10 cellular contexts compared by ENCODE assay signal in genomic region chr1:27883536-27884181, GRCh38. TPM values are rescaled to one million over a fixed set of nuclear protein-coding genes. Genes with fewer than 3 reads are reported as not detected.
DNase-seq lines count a peak whose midpoint lies in the region; ATAC-seq and TF ChIP-seq lines count a peak whose summit lies in the region.
"Had no signal": no experiment of that assay in that cellular context is flagged by ENCODE, and none has a peak within 500 bp of the region (broad histone marks: within the 10 kb centered on the region; RNA-seq: fewer than 3 reads in every experiment).

No MANE protein-coding gene starts in this region.

- no peak overlapping the region for H3K4me3 ChIP-seq in thyroid gland (replicated peaks in 1 of 3)

- ATAC-seq in activated T-cell treated with anti-CD3 and anti-CD28 coated beads, Interleukin-2, amount 50 U/mL, for 4 hours, result no peak
- ATAC-seq in HG03378 (IDR thresholded peaks at IDR 0.05; ENCODE audit: unreplicated experiment), result peak; percentile 23

- H3K27ac ChIP-seq in thyroid gland, result peak overlapping the region; percentile 8 to 49 (median 34)

- H3K9me3 Mint-ChIP-seq in activated T-cell treated with anti-CD3 and anti-CD28 coated beads, Interleukin-2, amount 50 U/mL, for 24 hours, result no peaks in the 10 kb centered on the region
- H3K9me3 Mint-ChIP-seq in activated T-cell treated with anti-CD3 and anti-CD28 coated beads, Interleukin-2, amount 50 U/mL, for 4 hours, result no peaks in the 10 kb centered on the region
- H3K9me3 Mint-ChIP-seq in dendritic cell treated with granulocyte-macrophage colony-stimulating factor and Interleukin-4, amounts not matched to agents 40 ng/mL and 50 ng/mL, for 4 days, result no peaks in the 10 kb centered on the region

- H3K4me1 ChIP-seq in thyroid gland, result peaks cover 0 to 14% of the 10 kb centered on the region in 2 donors

- no peaks in the 10 kb centered on the region for H3K36me3 ChIP-seq in thyroid gland

- H3K4me3 Mint-ChIP-seq in activated T-cell treated with anti-CD3 and anti-CD28 coated beads, Interleukin-2, amount 50 U/mL, for 24 hours, result no peak overlapping the region
- no peak overlapping the region for H3K4me3 Mint-ChIP-seq in activated T-cell treated with anti-CD3 and anti-CD28 coated beads, Interleukin-2, amount 50 U/mL, for 4 hours
- peak overlapping the region; percentile 43 for H3K4me3 Mint-ChIP-seq in dendritic cell treated with granulocyte-macrophage colony-stimulating factor and Interleukin-4, amounts not matched to agents 40 ng/mL and 50 ng/mL, for 4 days

- H3K9me3 ChIP-seq in thyroid gland, result no peaks in the 10 kb centered on the region

- no peak for DNase-seq in activated T-cell treated with anti-CD3 and anti-CD28 coated beads, Interleukin-2, amount 50 U/mL, for 24 hours
- DNase-seq in activated T-cell treated with anti-CD3 and anti-CD28 coated beads, Interleukin-2, amount 50 U/mL, for 4 hours, result no peak
- DNase-seq in thyroid gland (no peak), NCI-H2107 treated with DMSO at 0.1 percent for 48 hours (lab: John Stamatoyannopoulos, UW; ENCODE audit: unreplicated experiment) (no peak), activated gamma-delta T cell (lab: John Stamatoyannopoulos, UW) (no peak)
- no peak for DNase-seq in effector CD4-positive, alpha-beta T cell
- DNase-seq: small intestine had no signal

- no peak for TF ChIP-seq POLR2A in thyroid gland (IDR thresholded peaks at IDR 0.05)

- H3K27ac Mint-ChIP-seq in activated T-cell treated with anti-CD3 and anti-CD28 coated beads, Interleukin-2, amount 50 U/mL, for 24 hours, result peak overlapping the region; percentile 75
- peak overlapping the region; percentile 95 for H3K27ac Mint-ChIP-seq in dendritic cell treated with granulocyte-macrophage colony-stimulating factor and Interleukin-4, amounts not matched to agents 40 ng/mL and 50 ng/mL, for 4 days

- 66 to 68% methylated on average over 19 of the region's 19 CpGs for WGBS in thyroid gland, 2 donors

- no peaks in the 10 kb centered on the region for H3K27me3 Mint-ChIP-seq in activated T-cell treated with anti-CD3 and anti-CD28 coated beads, Interleukin-2, amount 50 U/mL, for 24 hours
- no peaks in the 10 kb centered on the region for H3K27me3 Mint-ChIP-seq in activated T-cell treated with anti-CD3 and anti-CD28 coated beads, Interleukin-2, amount 50 U/mL, for 4 hours (ENCODE audit: low read depth)
- H3K27me3 Mint-ChIP-seq in dendritic cell treated with granulocyte-macrophage colony-stimulating factor and Interleukin-4, amounts not matched to agents 40 ng/mL and 50 ng/mL, for 4 days, result no peaks in the 10 kb centered on the region

- H3K27me3 ChIP-seq in thyroid gland, result no peaks in the 10 kb centered on the region

- no peak for TF ChIP-seq CTCF in thyroid gland (IDR thresholded peaks at IDR 0.05)

- intact Hi-C loops in dendritic cell treated with granulocyte-macrophage colony-stimulating factor and Interleukin-4, amounts not matched to agents 40 ng/mL and 50 ng/mL, for 4 days (cut with micrococcal nuclease), result loop anchor here (1.0 to 2.0 kb wide), 2 partner anchors 8 to 21 kb away; no protein-coding TSS in a partner anchor
- intact Hi-C loops in thyroid gland (cut with DNase I), result no loop called here

- H3K36me3 Mint-ChIP-seq in activated T-cell treated with anti-CD3 and anti-CD28 coated beads, Interleukin-2, amount 50 U/mL, for 24 hours (ENCODE audit: low read depth), result peaks cover 77% of the 10 kb centered on the region
- H3K36me3 Mint-ChIP-seq in activated T-cell treated with anti-CD3 and anti-CD28 coated beads, Interleukin-2, amount 50 U/mL, for 4 hours (ENCODE audit: insufficient read depth), result peaks cover 37% of the 10 kb centered on the region
- H3K36me3 Mint-ChIP-seq in dendritic cell treated with granulocyte-macrophage colony-stimulating factor and Interleukin-4, amounts not matched to agents 40 ng/mL and 50 ng/mL, for 4 days (ENCODE audit: low read depth), result peaks cover 99% of the 10 kb centered on the region

- H3K4me1 Mint-ChIP-seq in activated T-cell treated with anti-CD3 and anti-CD28 coated beads, Interleukin-2, amount 50 U/mL, for 24 hours (ENCODE audit: low read depth), result peaks cover 46% of the 10 kb centered on the region
- H3K4me1 Mint-ChIP-seq in activated T-cell treated with anti-CD3 and anti-CD28 coated beads, Interleukin-2, amount 50 U/mL, for 4 hours (ENCODE audit: low read depth), result peaks cover 66% of the 10 kb centered on the region
- peaks cover 85% of the 10 kb centered on the region for H3K4me1 Mint-ChIP-seq in dendritic cell treated with granulocyte-macrophage colony-stimulating factor and Interleukin-4, amounts not matched to agents 40 ng/mL and 50 ng/mL, for 4 days (ENCODE audit: low read depth)

RNA-seq across cellular contexts. Expression of gene THEMIS2, which starts 11.3 kb away (rescaled TPM):
- 10 to 100 TPM in 1 of 3 donors, 1 to 10 TPM in 2; 7.5 to 14.2 (median 9.9) TPM for total RNA-seq in activated T-cell treated with anti-CD3 and anti-CD28 coated beads, Interleukin-2, amount 50 U/mL, for 4 hours
- total RNA-seq in thyroid gland, result 10 to 100 TPM; 20.1 to 36.0 (median 25.0) TPM

RNA-seq across cellular contexts. Expression of gene RPA2, which starts 30.7 kb away (rescaled TPM):
- 100 to 1,000 TPM; 126 to 136 (median 130) TPM for total RNA-seq in activated T-cell treated with anti-CD3 and anti-CD28 coated beads, Interleukin-2, amount 50 U/mL, for 4 hours
- total RNA-seq in thyroid gland, result 10 to 100 TPM; 42.4 to 70.5 (median 60.4) TPM

RNA-seq across cellular contexts. Expression of gene SMPDL3B, which starts 51.1 kb away (rescaled TPM):
- total RNA-seq in activated T-cell treated with anti-CD3 and anti-CD28 coated beads, Interleukin-2, amount 50 U/mL, for 4 hours, result under 1 TPM; 0.16 to 0.43 (median 0.22) TPM
- total RNA-seq in thyroid gland, result 10 to 100 TPM; 22.3 to 37.8 (median 26.9) TPM
- total RNA-seq: endothelial cell of umbilical vein had no signal

RNA-seq across cellular contexts. Expression of gene PPP1R8, which starts 53.1 kb away (rescaled TPM):
- 10 to 100 TPM; 67.7 to 82.5 (median 75.9) TPM for total RNA-seq in activated T-cell treated with anti-CD3 and anti-CD28 coated beads, Interleukin-2, amount 50 U/mL, for 4 hours
- 10 to 100 TPM; 29.2 to 34.8 (median 33.1) TPM for total RNA-seq in thyroid gland

Comparison
In these comparisons a context has a peak if more than half of its experiments do, and no peak if none do; other contexts are left out.
1. RNA of gene SMPDL3B, which starts 51.1 kb away (total RNA-seq): 22.3 to 37.8 TPM in thyroid gland; 0.16 to 0.43 TPM in activated T-cell treated with anti-CD3 and anti-CD28 coated beads, Interleukin-2, amount 50 U/mL, for 4 hours; every median in the first group is over 10 times any median in the second.